ENCODE assay signal across 13 cellular contexts in genomic region chr15:93141373-93141790, GRCh38. TPM values are rescaled to one million over a fixed set of nuclear protein-coding genes. Genes with fewer than 3 reads are reported as not detected.
DNase-seq lines count a peak whose midpoint lies in the region; ATAC-seq and TF ChIP-seq lines count a peak whose summit lies in the region.
"Had no signal": no experiment of that assay in that cellular context is flagged by ENCODE, and none has a peak within 500 bp of the region (broad histone marks: within the 10 kb centered on the region; RNA-seq: fewer than 3 reads in every experiment).

No MANE protein-coding gene starts in this region.

- no peaks in the 10 kb centered on the region for H3K9me3 ChIP-seq in thyroid gland
- H3K9me3 ChIP-seq: colonic mucosa, gastroesophageal sphincter, lower lobe of right lung had no signal

- intact Hi-C loops in thyroid gland (cut with DNase I) = no loop called here

- WGBS in thyroid gland, 2 donors = 78 to 84% methylated on average over 8 of the region's 8 CpGs

- TF ChIP-seq POLR2A in thyroid gland (IDR thresholded peaks at IDR 0.05) = no peak

- H3K4me3 Mint-ChIP-seq in activated naive CD8-positive, alpha-beta T cell = peak overlapping the region; percentile 4
- H3K4me3 Mint-ChIP-seq in activated naive CD8-positive, alpha-beta T cell treated with anti-CD3 and anti-CD28 coated beads for 36 hours = no peak overlapping the region
- peak overlapping the region; percentile 47 for H3K4me3 Mint-ChIP-seq in stimulated activated effector memory CD8-positive, alpha-beta T cell treated with anti-CD3 and anti-CD28 coated beads, Interleukin-12 subunit alpha, Interleukin-12 subunit beta, amount 100 ng/mL, for 72 hours

- H3K36me3 ChIP-seq in thyroid gland = no peaks in the 10 kb centered on the region
- H3K36me3 ChIP-seq: colonic mucosa, gastroesophageal sphincter, lower lobe of right lung had no signal

- no peak overlapping the region for H3K27ac ChIP-seq in thyroid gland
- H3K27ac ChIP-seq: colonic mucosa, gastroesophageal sphincter, lower lobe of right lung had no signal

- no peak overlapping the region for H3K4me3 ChIP-seq in thyroid gland (replicated peaks in 1 of 3)
- H3K4me3 ChIP-seq: colonic mucosa, gastroesophageal sphincter, lower lobe of right lung had no signal

- no peaks in the 10 kb centered on the region for H3K9me3 Mint-ChIP-seq in activated naive CD8-positive, alpha-beta T cell (ENCODE audit: low read depth)
- no peaks in the 10 kb centered on the region for H3K9me3 Mint-ChIP-seq in activated naive CD8-positive, alpha-beta T cell treated with anti-CD3 and anti-CD28 coated beads for 36 hours
- no peaks in the 10 kb centered on the region for H3K9me3 Mint-ChIP-seq in stimulated activated effector memory CD8-positive, alpha-beta T cell treated with anti-CD3 and anti-CD28 coated beads, Interleukin-12 subunit alpha, Interleukin-12 subunit beta, amount 100 ng/mL, for 72 hours

- H3K27me3 Mint-ChIP-seq in activated naive CD8-positive, alpha-beta T cell = no peaks in the 10 kb centered on the region
- no peaks in the 10 kb centered on the region for H3K27me3 Mint-ChIP-seq in activated naive CD8-positive, alpha-beta T cell treated with anti-CD3 and anti-CD28 coated beads for 36 hours

- H3K27me3 ChIP-seq in thyroid gland = no peaks in the 10 kb centered on the region
- H3K27me3 ChIP-seq: colonic mucosa, gastroesophageal sphincter had no signal

- no peak overlapping the region for H3K27ac Mint-ChIP-seq in activated naive CD8-positive, alpha-beta T cell
- H3K27ac Mint-ChIP-seq in activated naive CD8-positive, alpha-beta T cell treated with anti-CD3 and anti-CD28 coated beads for 36 hours = no peak overlapping the region
- H3K27ac Mint-ChIP-seq in stimulated activated effector memory CD8-positive, alpha-beta T cell treated with anti-CD3 and anti-CD28 coated beads, Interleukin-12 subunit alpha, Interleukin-12 subunit beta, amount 100 ng/mL, for 72 hours = peak overlapping the region; percentile 72

- H3K4me1 Mint-ChIP-seq in activated naive CD8-positive, alpha-beta T cell (ENCODE audit: low read depth) = peaks cover 13% of the 10 kb centered on the region
- peaks cover 6% of the 10 kb centered on the region for H3K4me1 Mint-ChIP-seq in activated naive CD8-positive, alpha-beta T cell treated with anti-CD3 and anti-CD28 coated beads for 36 hours
- peaks cover 60% of the 10 kb centered on the region for H3K4me1 Mint-ChIP-seq in stimulated activated effector memory CD8-positive, alpha-beta T cell treated with anti-CD3 and anti-CD28 coated beads, Interleukin-12 subunit alpha, Interleukin-12 subunit beta, amount 100 ng/mL, for 72 hours

- no peak for DNase-seq in activated naive CD8-positive, alpha-beta T cell treated with anti-CD3 and anti-CD28 coated beads for 36 hours
- DNase-seq in activated CD8-positive, alpha-beta memory T cell treated with anti-CD3 and anti-CD28 coated beads, Interleukin-2, amount 50 U/mL, for 1 hour (ENCODE audit: extremely low read depth) = peak; percentile 10
- peak in 1 of 2 donors; percentile 56 for DNase-seq in stimulated activated effector memory CD8-positive, alpha-beta T cell treated with anti-CD3 and anti-CD28 coated beads, Interleukin-12 subunit alpha, Interleukin-12 subunit beta, amount 100 ng/mL, for 72 hours (ENCODE audit: low spot score in 2 of 2)
- DNase-seq in NCI-H82 treated with DMSO at 0.1 percent for 48 hours (lab: John Stamatoyannopoulos, UW; ENCODE audit: unreplicated experiment) = no peak
- DNase-seq in NCI-H2196 (lab: John Stamatoyannopoulos, UW; ENCODE audit: unreplicated experiment) = no peak
- no peak for DNase-seq in thyroid gland
- DNase-seq: colonic mucosa, lower lobe of right lung, NCI-H187 had no signal

- ATAC-seq in HG03378 (IDR thresholded peaks at IDR 0.05; ENCODE audit: unreplicated experiment) = peak; percentile 99
- ATAC-seq in stimulated activated effector memory CD8-positive, alpha-beta T cell treated with anti-CD3 and anti-CD28 coated beads, Interleukin-12 subunit alpha, Interleukin-12 subunit beta, amount 100 ng/mL, for 72 hours = peak; percentile 89
- ATAC-seq: gastroesophageal sphincter had no signal

- no peaks in the 10 kb centered on the region for H3K4me1 ChIP-seq in thyroid gland
- H3K4me1 ChIP-seq: colonic mucosa, lower lobe of right lung had no signal

- no peaks in the 10 kb centered on the region for H3K36me3 Mint-ChIP-seq in activated naive CD8-positive, alpha-beta T cell
- H3K36me3 Mint-ChIP-seq in activated naive CD8-positive, alpha-beta T cell treated with anti-CD3 and anti-CD28 coated beads for 36 hours = no peaks in the 10 kb centered on the region
- no peaks in the 10 kb centered on the region for H3K36me3 Mint-ChIP-seq in stimulated activated effector memory CD8-positive, alpha-beta T cell treated with anti-CD3 and anti-CD28 coated beads, Interleukin-12 subunit alpha, Interleukin-12 subunit beta, amount 100 ng/mL, for 72 hours

- no peak for TF ChIP-seq CTCF in thyroid gland (IDR thresholded peaks at IDR 0.05)

RNA-seq across cellular contexts. Expression of gene RGMA, which starts 52.4 kb away (rescaled TPM):
- under 1 TPM; 0.08 TPM for total RNA-seq in activated naive CD8-positive, alpha-beta T cell treated with anti-CD3 and anti-CD28 coated beads for 36 hours
- total RNA-seq in thyroid gland = 10 to 100 TPM in 1 of 4 donors, 1 to 10 TPM in 3; 2.4 to 10.3 (median 6.0) TPM
- total RNA-seq: pulmonary artery endothelial cell had no signal
